18 cellular contexts compared by ENCODE assay signal in genomic region chr10:91115618-91116390, GRCh38.
"Had no signal": no experiment of that assay in that cellular context is flagged by ENCODE, and none has a peak within 500 bp of the region (broad histone marks: within the 10 kb centered on the region; RNA-seq: fewer than 3 reads in every experiment).

No MANE protein-coding gene starts in this region.

- H3K9me3 ChIP-seq: MG63, SK-N-SH had no signal

- H3K4me3 ChIP-seq: MG63 had no signal

- H3K36me3 ChIP-seq: MG63 had no signal

- DNase-seq: KBM-7, MG63, NCI-H1092, NCI-H1105 treated with DMSO at 0.1 percent for 48 hours, NCI-H1417 treated with DMSO at 0.1 percent for 48 hours, NCI-H146, NCI-H1694 treated with DMSO at 0.1 percent for 48 hours, NCI-H1930, NCI-H2081, NCI-H2107, NCI-H2227 treated with DMSO at 0.1 percent for 48 hours, NCI-H524, NCI-H526 treated with DMSO at 0.1 percent for 48 hours, NCI-H774, Right ventricle myocardium superior, RPMI8226, SIG-M5, SK-N-SH had no signal

- H3K9ac ChIP-seq: SK-N-SH had no signal

- H3K4me2 ChIP-seq: SK-N-SH had no signal
